9 cellular contexts compared by ENCODE assay signal in the genomic region with DNA sequence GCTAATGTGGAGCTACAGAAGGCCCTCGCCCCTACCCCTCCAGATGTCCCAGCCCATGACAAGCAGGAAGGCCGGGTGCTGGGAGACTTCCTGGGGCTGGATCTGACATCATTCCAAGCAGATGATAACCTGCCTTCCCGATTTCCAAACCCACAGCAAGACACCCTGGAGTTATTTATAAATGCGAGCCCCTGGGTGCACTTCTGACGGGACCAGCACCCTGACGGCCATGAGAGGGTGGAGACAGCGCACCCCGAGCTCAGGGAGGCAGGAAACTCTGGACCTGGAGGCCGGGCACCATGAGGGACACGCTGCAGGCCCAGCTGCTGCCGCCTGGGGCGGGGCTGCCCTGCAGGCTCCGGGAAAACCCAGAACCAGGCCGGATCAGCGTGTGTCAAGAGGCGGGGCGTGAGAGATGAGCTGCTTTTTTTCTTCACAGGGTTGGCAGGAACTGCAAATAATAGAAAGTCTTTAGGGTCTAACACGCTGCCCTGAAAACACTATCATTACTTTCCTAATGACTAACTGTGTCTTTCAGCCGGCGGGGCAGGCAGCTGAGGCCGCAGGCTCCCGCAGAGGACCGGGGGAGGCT. TPM values are rescaled to one million over a fixed set of nuclear protein-coding genes. Genes with fewer than 3 reads are reported as not detected.
DNase-seq lines count a peak whose midpoint lies in the region; ATAC-seq and TF ChIP-seq lines count a peak whose summit lies in the region.
"Had no signal": no experiment of that assay in that cellular context is flagged by ENCODE, and none has a peak within 500 bp of the region (broad histone marks: within the 10 kb centered on the region; RNA-seq: fewer than 3 reads in every experiment).

No MANE protein-coding gene starts in this region.

- DNase-seq in BE2C = peak; percentile 88
- peak; percentile 87 for DNase-seq in GM12865 (ENCODE audit: low read depth)
- DNase-seq in activated T-helper 2 cell treated with anti-CD3 and anti-CD28 coated beads, Interferon-gamma antibody, Interleukin-2, Interleukin-4, amounts not matched to agents 10 μg/mL and 5 μg/mL and 100 μg/mL, durations not matched to agents 14 hours and 24 hours and 36 hours (ENCODE audit: low spot score) = no peak
- no peak for DNase-seq in left lobe of liver (ENCODE audit: low spot score)
- DNase-seq in upper lobe of right lung = no peak
- no peak for DNase-seq in CD14-positive monocyte (ENCODE audit: low spot score)
- DNase-seq in esophagus squamous epithelium (lab: John Stamatoyannopoulos, UW) = no peak

- intact Hi-C loops in activated T-helper 2 cell treated with anti-CD3 and anti-CD28 coated beads, Interferon-gamma antibody, Interleukin-2, Interleukin-4, amounts not matched to agents 10 μg/mL and 5 μg/mL and 100 μg/mL, durations not matched to agents 14 hours and 24 hours and 36 hours (cut with micrococcal nuclease) = loop anchor here (5.0 to 10.0 kb wide), 2 partner anchors 354 to 826 kb away; a partner anchor contains a TSS
- intact Hi-C loops in upper lobe of right lung (cut with DNase I) = no loop called here
- intact Hi-C loops in CD14-positive monocyte (cut with micrococcal nuclease) = loop anchor here (2.0 to 10.0 kb wide), 5 partner anchors 49 to 1304 kb away; a partner anchor contains a TSS
- intact Hi-C loops in esophagus squamous epithelium (cut with DNase I) = no loop called here

- peak overlapping the region; percentile 8 for H3K4me3 Mint-ChIP-seq in activated T-helper 2 cell treated with anti-CD3 and anti-CD28 coated beads, Interferon-gamma antibody, Interleukin-2, Interleukin-4, amounts not matched to agents 10 μg/mL and 5 μg/mL and 100 μg/mL, durations not matched to agents 14 hours and 24 hours and 36 hours (ENCODE audit: low read depth)
- no peak overlapping the region for H3K4me3 Mint-ChIP-seq in CD14-positive monocyte

- no peak overlapping the region for H3K27ac Mint-ChIP-seq in activated T-helper 2 cell treated with anti-CD3 and anti-CD28 coated beads, Interferon-gamma antibody, Interleukin-2, Interleukin-4, amounts not matched to agents 10 μg/mL and 5 μg/mL and 100 μg/mL, durations not matched to agents 14 hours and 24 hours and 36 hours
- peak overlapping the region in 2 of 7 donors; percentile 23 to 35 for H3K27ac Mint-ChIP-seq in CD14-positive monocyte

- peak; percentile 25; the same call in 1 of the 2 replicates for TF ChIP-seq CTCF in BE2C (IDR thresholded peaks at IDR 0.05; ENCODE audit: low read depth, low read length)
- peak; percentile 12 for TF ChIP-seq CTCF in GM12865 (IDR thresholded peaks at IDR 0.05; ENCODE audit: insufficient read depth, low read depth, low read length, missing control alignments)
- no peak for TF ChIP-seq CTCF in upper lobe of right lung (IDR thresholded peaks at IDR 0.05)
- TF ChIP-seq CTCF in CD14-positive monocyte (IDR thresholded peaks at IDR 0.05) = no peak
- TF ChIP-seq CTCF in esophagus squamous epithelium (IDR thresholded peaks at IDR 0.05) = no peak

- H3K9me3 ChIP-seq in BE2C (no peaks in the 10 kb centered on the region), upper lobe of right lung (no peaks in the 10 kb centered on the region), esophagus squamous epithelium (no peaks in the 10 kb centered on the region)

- H3K27ac ChIP-seq in upper lobe of right lung (no peak overlapping the region), esophagus squamous epithelium (peak overlapping the region in 2 of 4 donors; percentile 46 to 67)

- H3K4me1 ChIP-seq in BE2C = peaks cover 35% of the 10 kb centered on the region
- H3K4me1 ChIP-seq in upper lobe of right lung = peaks cover 5% of the 10 kb centered on the region
- peaks cover 0 to 45% (median 21%) of the 10 kb centered on the region in 3 donors for H3K4me1 ChIP-seq in esophagus squamous epithelium

- H3K27me3 Mint-ChIP-seq in activated T-helper 2 cell treated with anti-CD3 and anti-CD28 coated beads, Interferon-gamma antibody, Interleukin-2, Interleukin-4, amounts not matched to agents 10 μg/mL and 5 μg/mL and 100 μg/mL, durations not matched to agents 14 hours and 24 hours and 36 hours (ENCODE audit: low read depth) = peaks cover 9% of the 10 kb centered on the region
- peaks cover 17 to 26% (median 19%) of the 10 kb centered on the region in 3 donors for H3K27me3 Mint-ChIP-seq in CD14-positive monocyte (ENCODE audit: low read depth in 3 of 3)

- H3K36me3 Mint-ChIP-seq in activated T-helper 2 cell treated with anti-CD3 and anti-CD28 coated beads, Interferon-gamma antibody, Interleukin-2, Interleukin-4, amounts not matched to agents 10 μg/mL and 5 μg/mL and 100 μg/mL, durations not matched to agents 14 hours and 24 hours and 36 hours (ENCODE audit: low read depth) = no peaks in the 10 kb centered on the region
- H3K36me3 Mint-ChIP-seq in CD14-positive monocyte = no peaks in the 10 kb centered on the region

- 27 to 61% methylated on average over 2 to 10 of the region's 23 CpGs for WGBS in esophagus squamous epithelium, 2 donors

- no peaks in the 10 kb centered on the region for H3K36me3 ChIP-seq in BE2C
- H3K36me3 ChIP-seq in upper lobe of right lung = no peaks in the 10 kb centered on the region
- no peaks in the 10 kb centered on the region for H3K36me3 ChIP-seq in esophagus squamous epithelium

- TF ChIP-seq POLR2A in esophagus squamous epithelium (IDR thresholded peaks at IDR 0.05) = no peak

- ATAC-seq in left lobe of liver (peak; percentile 20), upper lobe of right lung (no peak), HG03139 (IDR thresholded peaks at IDR 0.05; ENCODE audit: unreplicated experiment) (no peak)
- ATAC-seq: HCT116 had no signal

- peaks cover 13% of the 10 kb centered on the region for H3K4me1 Mint-ChIP-seq in activated T-helper 2 cell treated with anti-CD3 and anti-CD28 coated beads, Interferon-gamma antibody, Interleukin-2, Interleukin-4, amounts not matched to agents 10 μg/mL and 5 μg/mL and 100 μg/mL, durations not matched to agents 14 hours and 24 hours and 36 hours (ENCODE audit: low read depth)
- peaks cover 24% of the 10 kb centered on the region for H3K4me1 Mint-ChIP-seq in CD14-positive monocyte

- H3K9me3 Mint-ChIP-seq in activated T-helper 2 cell treated with anti-CD3 and anti-CD28 coated beads, Interferon-gamma antibody, Interleukin-2, Interleukin-4, amounts not matched to agents 10 μg/mL and 5 μg/mL and 100 μg/mL, durations not matched to agents 14 hours and 24 hours and 36 hours = no peaks in the 10 kb centered on the region
- peaks cover 0 to 10% (median 0%) of the 10 kb centered on the region in 7 donors for H3K9me3 Mint-ChIP-seq in CD14-positive monocyte

- H3K27me3 ChIP-seq in BE2C (no peaks in the 10 kb centered on the region), upper lobe of right lung (peaks cover 12% of the 10 kb centered on the region), esophagus squamous epithelium (peaks cover 0 to 81% (median 7%) of the 10 kb centered on the region in 4 donors)

- no peak overlapping the region for H3K4me3 ChIP-seq in BE2C (ENCODE audit: low read depth, low read length)
- no peak overlapping the region for H3K4me3 ChIP-seq in GM12865 (ENCODE audit: low read depth, low read length)
- no peak overlapping the region for H3K4me3 ChIP-seq in upper lobe of right lung
- no peak overlapping the region for H3K4me3 ChIP-seq in esophagus squamous epithelium

RNA-seq across cellular contexts. Expression of a gene that starts 2.5 kb away (rescaled TPM):
- 13.6 TPM for polyA plus RNA-seq in BE2C (2012; ENCODE audit: insufficient read depth, insufficient read length, low read depth)
- total RNA-seq in activated T-helper 2 cell treated with anti-CD3 and anti-CD28 coated beads, Interferon-gamma antibody, Interleukin-2, Interleukin-4, amounts not matched to agents 10 μg/mL and 5 μg/mL and 100 μg/mL, durations not matched to agents 14 hours and 24 hours and 36 hours = 6.9 and 8.2 TPM in 2 replicates
- total RNA-seq in left lobe of liver = 0.83 TPM
- total RNA-seq in upper lobe of right lung = 3.8 TPM
- under 1 TPM in 1 of 2 donors, not detected in 1; 0.34 TPM for polyA plus RNA-seq in CD14-positive monocyte
- total RNA-seq in esophagus squamous epithelium = 1 to 10 TPM in 2 of 4 donors, under 1 TPM in 1, not detected in 1; 0.47 to 5.3 (median 1.0) TPM

Comparison
In these comparisons a context has a peak if more than half of its experiments do, and no peak if none do; other contexts are left out.
1. DNase-seq: peak in BE2C (single experiment) and GM12865 (single experiment); none in activated T-helper 2 cell treated with anti-CD3 and anti-CD28 coated beads, Interferon-gamma antibody, Interleukin-2, Interleukin-4, amounts not matched to agents 10 μg/mL and 5 μg/mL and 100 μg/mL, durations not matched to agents 14 hours and 24 hours and 36 hours (single experiment), left lobe of liver (single experiment), upper lobe of right lung (single experiment), CD14-positive monocyte (single experiment) and esophagus squamous epithelium (single experiment).
2. CTCF ChIP-seq: peak in BE2C (single experiment) and GM12865 (single experiment); none in upper lobe of right lung (single experiment), CD14-positive monocyte (single experiment) and esophagus squamous epithelium (0 of 6).
3. intact Hi-C loops: an anchor here in activated T-helper 2 cell treated with anti-CD3 and anti-CD28 coated beads, Interferon-gamma antibody, Interleukin-2, Interleukin-4, amounts not matched to agents 10 μg/mL and 5 μg/mL and 100 μg/mL, durations not matched to agents 14 hours and 24 hours and 36 hours (5.0 to 10.0 kb wide) and CD14-positive monocyte (2.0 to 10.0 kb wide); none called in upper lobe of right lung and esophagus squamous epithelium.